ENCODE assay signal across 1 cellular context in the genomic region with DNA sequence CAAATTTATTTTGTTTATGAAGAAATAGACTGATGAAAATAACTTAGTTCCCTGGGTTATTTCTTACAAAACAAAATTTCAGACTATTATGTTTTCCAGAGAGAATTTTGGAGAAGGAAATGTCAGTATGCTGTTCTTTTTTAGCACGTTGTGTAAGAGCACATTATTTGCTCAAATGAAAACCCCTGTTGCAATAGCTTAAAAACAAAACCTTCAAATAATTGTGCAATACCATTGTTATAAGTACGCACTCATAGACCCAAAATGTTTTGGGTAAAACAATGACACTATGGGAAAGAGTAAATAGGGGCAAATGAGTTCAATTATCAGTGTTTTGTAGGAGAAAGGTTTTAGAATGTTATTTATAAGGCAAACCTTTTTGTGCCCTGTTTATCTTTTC.
A peak's percentile ranks its signal among the peaks of the same experiment; 100 is the strongest.
TF ChIP-seq lines count a peak whose summit lies in the region.

No MANE protein-coding gene starts in this region.

TF ChIP-seq in liver, 16 proteins besides CTCF, POLR2A, EP300 and RAD21 (continued from another document):
- peak; percentile 41 to 55 for TF ChIP-seq RXRA (IDR thresholded peaks at IDR 0.05)
- TF ChIP-seq ATF3 (IDR thresholded peaks at IDR 0.05), result peak; percentile 20
